1 cellular context compared by ENCODE assay signal in genomic region chr3:37909067-37909911, GRCh38.
TF ChIP-seq lines count a peak whose summit lies in the region.

No MANE protein-coding gene starts in this region.

TF ChIP-seq in HepG2, 621 proteins besides CTCF, POLR2A, EP300 and RAD21 (continued from another document and continues in another):
- no peak for TF ChIP-seq DMTF1 (CRISPR knock-in tag; IDR thresholded peaks at IDR 0.05)
- TF ChIP-seq GATA4 (IDR thresholded peaks at IDR 0.05; ENCODE audit: borderline replicate concordance, low read depth), result peak; percentile 65; the same call in 1 of the 2 replicates
- no peak for TF ChIP-seq ZFP36 (IDR thresholded peaks at IDR 0.05; ENCODE audit: borderline replicate concordance, low read depth, low read length, partially characterized antibody)
- TF ChIP-seq, protein P1, sequence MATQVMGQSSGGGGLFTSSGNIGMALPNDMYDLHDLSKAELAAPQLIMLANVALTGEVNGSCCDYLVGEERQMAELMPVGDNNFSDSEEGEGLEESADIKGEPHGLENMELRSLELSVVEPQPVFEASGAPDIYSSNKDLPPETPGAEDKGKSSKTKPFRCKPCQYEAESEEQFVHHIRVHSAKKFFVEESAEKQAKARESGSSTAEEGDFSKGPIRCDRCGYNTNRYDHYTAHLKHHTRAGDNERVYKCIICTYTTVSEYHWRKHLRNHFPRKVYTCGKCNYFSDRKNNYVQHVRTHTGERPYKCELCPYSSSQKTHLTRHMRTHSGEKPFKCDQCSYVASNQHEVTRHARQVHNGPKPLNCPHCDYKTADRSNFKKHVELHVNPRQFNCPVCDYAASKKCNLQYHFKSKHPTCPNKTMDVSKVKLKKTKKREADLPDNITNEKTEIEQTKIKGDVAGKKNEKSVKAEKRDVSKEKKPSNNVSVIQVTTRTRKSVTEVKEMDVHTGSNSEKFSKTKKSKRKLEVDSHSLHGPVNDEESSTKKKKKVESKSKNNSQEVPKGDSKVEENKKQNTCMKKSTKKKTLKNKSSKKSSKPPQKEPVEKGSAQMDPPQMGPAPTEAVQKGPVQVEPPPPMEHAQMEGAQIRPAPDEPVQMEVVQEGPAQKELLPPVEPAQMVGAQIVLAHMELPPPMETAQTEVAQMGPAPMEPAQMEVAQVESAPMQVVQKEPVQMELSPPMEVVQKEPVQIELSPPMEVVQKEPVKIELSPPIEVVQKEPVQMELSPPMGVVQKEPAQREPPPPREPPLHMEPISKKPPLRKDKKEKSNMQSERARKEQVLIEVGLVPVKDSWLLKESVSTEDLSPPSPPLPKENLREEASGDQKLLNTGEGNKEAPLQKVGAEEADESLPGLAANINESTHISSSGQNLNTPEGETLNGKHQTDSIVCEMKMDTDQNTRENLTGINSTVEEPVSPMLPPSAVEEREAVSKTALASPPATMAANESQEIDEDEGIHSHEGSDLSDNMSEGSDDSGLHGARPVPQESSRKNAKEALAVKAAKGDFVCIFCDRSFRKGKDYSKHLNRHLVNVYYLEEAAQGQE (IDR thresholded peaks at IDR 0.05; ENCODE audit: borderline replicate concordance in 1 of 2, low read depth in 1 of 2, low read length in 2 of 2), result peak in 1 of 2 experiments; percentile 36; a peak in 1 of 4 replicates
- no peak for TF ChIP-seq RFXANK (CRISPR knock-in tag; IDR thresholded peaks at IDR 0.05)
- no peak for TF ChIP-seq RORA (CRISPR knock-in tag; IDR thresholded peaks at IDR 0.05)
- no peak for TF ChIP-seq SOX6 (IDR thresholded peaks at IDR 0.05)
- peak; percentile 59; the same call in 1 of the 2 replicates for TF ChIP-seq SOX6 (CRISPR knock-in tag; IDR thresholded peaks at IDR 0.05)
- no peak for TF ChIP-seq KLF15 (CRISPR knock-in tag; IDR thresholded peaks at IDR 0.05; ENCODE audit: borderline replicate concordance)
- peak; percentile 97 for TF ChIP-seq RBM22 (optimal IDR thresholded peaks at IDR 0.05; ENCODE audit: low read length)
- 0 out of 2 replicates have a peak, but pooled peaks have one; percentile 34 for TF ChIP-seq DMAP1 (CRISPR knock-in tag; IDR thresholded peaks at IDR 0.05)
- TF ChIP-seq HNRNPL (IDR thresholded peaks at IDR 0.05; ENCODE audit: low read depth, low read length), result 0 out of 2 replicates have a peak, but pooled peaks have one; percentile 28
- TF ChIP-seq ZNF335 (CRISPR knock-in tag; IDR thresholded peaks at IDR 0.05), result peak; percentile 71; the same call in 1 of the 2 replicates
- TF ChIP-seq TBL1XR1 (IDR thresholded peaks at IDR 0.05; ENCODE audit: borderline replicate concordance, low read length, partially characterized antibody), result no peak
- peak; percentile 45 for TF ChIP-seq SP5 (CRISPR knock-in tag; IDR thresholded peaks at IDR 0.05; ENCODE audit: borderline replicate concordance, low read depth)
- peak; percentile 26; the same call in 1 of the 2 replicates for TF ChIP-seq ZNF770 (CRISPR knock-in tag; IDR thresholded peaks at IDR 0.05)
- TF ChIP-seq, protein P2, sequence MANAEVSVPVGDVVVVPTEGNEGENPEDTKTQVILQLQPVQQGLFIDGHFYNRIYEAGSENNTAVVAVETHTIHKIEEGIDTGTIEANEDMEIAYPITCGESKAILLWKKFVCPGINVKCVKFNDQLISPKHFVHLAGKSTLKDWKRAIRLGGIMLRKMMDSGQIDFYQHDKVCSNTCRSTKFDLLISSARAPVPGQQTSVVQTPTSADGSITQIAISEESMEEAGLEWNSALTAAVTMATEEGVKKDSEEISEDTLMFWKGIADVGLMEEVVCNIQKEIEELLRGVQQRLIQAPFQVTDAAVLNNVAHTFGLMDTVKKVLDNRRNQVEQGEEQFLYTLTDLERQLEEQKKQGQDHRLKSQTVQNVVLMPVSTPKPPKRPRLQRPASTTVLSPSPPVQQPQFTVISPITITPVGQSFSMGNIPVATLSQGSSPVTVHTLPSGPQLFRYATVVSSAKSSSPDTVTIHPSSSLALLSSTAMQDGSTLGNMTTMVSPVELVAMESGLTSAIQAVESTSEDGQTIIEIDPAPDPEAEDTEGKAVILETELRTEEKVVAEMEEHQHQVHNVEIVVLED (CRISPR knock-in tag; IDR thresholded peaks at IDR 0.05; ENCODE audit: borderline replicate concordance), result 0 out of 2 replicates have a peak, but pooled peaks have one; percentile 27
- peak; percentile 76 for TF ChIP-seq TRIM24 (CRISPR knock-in tag; IDR thresholded peaks at IDR 0.05)
- TF ChIP-seq, protein P3, sequence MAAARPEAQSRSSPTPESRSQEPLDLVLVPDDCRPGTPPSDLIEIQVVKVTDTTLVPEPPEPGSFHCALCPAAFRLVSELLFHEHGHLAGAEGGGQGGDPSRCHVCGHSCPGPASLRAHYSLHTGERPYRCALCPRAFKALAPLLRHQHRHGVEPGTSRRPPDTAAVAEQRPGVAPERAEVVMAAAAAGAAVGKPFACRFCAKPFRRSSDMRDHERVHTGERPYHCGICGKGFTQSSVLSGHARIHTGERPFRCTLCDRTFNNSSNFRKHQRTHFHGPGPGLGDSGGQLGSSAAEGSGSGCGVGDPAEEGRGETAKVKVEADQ (CRISPR knock-in tag; IDR thresholded peaks at IDR 0.05; ENCODE audit: borderline replicate concordance), result 0 out of 2 replicates have a peak, but pooled peaks have one; percentile 44
- no peak for TF ChIP-seq ZBTB14 (CRISPR knock-in tag; IDR thresholded peaks at IDR 0.05)
- peak; percentile 55 for TF ChIP-seq ISL2 (CRISPR knock-in tag; IDR thresholded peaks at IDR 0.05)
- peak; percentile 16; the same call in 1 of the 2 replicates for TF ChIP-seq ZNF652 (CRISPR knock-in tag; IDR thresholded peaks at IDR 0.05; ENCODE audit: borderline replicate concordance, low read depth)
- TF ChIP-seq NFKBIZ (CRISPR knock-in tag; IDR thresholded peaks at IDR 0.05), result no peak
- no peak for TF ChIP-seq NRL (CRISPR knock-in tag; IDR thresholded peaks at IDR 0.05; ENCODE audit: borderline replicate concordance)
- TF ChIP-seq, protein P4, sequence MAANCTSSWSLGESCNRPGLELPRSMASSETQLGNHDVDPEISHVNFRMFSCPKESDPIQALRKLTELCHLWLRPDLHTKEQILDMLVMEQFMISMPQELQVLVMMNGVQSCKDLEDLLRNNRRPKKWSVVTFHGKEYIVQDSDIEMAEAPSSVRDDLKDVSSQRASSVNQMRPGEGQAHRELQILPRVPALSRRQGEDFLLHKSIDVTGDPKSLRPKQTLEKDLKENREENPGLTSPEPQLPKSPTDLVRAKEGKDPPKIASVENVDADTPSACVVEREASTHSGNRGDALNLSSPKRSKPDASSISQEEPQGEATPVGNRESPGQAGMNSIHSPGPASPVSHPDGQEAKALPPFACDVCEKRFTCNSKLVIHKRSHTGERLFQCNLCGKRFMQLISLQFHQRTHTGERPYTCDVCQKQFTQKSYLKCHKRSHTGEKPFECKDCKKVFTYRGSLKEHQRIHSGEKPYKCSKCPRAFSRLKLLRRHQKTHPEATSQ (CRISPR knock-in tag; IDR thresholded peaks at IDR 0.05; ENCODE audit: borderline replicate concordance), result peak; percentile 21; the same call in 1 of the 2 replicates
- TF ChIP-seq, protein P5, sequence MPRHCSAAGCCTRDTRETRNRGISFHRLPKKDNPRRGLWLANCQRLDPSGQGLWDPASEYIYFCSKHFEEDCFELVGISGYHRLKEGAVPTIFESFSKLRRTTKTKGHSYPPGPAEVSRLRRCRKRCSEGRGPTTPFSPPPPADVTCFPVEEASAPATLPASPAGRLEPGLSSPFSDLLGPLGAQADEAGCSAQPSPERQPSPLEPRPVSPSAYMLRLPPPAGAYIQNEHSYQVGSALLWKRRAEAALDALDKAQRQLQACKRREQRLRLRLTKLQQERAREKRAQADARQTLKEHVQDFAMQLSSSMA (CRISPR knock-in tag; IDR thresholded peaks at IDR 0.05), result no peak
- no peak for TF ChIP-seq RNF2 (conservative IDR thresholded peaks at IDR 0.05; ENCODE audit: low read depth)
- no peak for TF ChIP-seq ZNF251 (CRISPR knock-in tag; IDR thresholded peaks at IDR 0.05)
- 0 out of 2 replicates have a peak, but pooled peaks have one; percentile 46 for TF ChIP-seq KDM6A (CRISPR knock-in tag; IDR thresholded peaks at IDR 0.05; ENCODE audit: low read depth)
- TF ChIP-seq, protein P6, sequence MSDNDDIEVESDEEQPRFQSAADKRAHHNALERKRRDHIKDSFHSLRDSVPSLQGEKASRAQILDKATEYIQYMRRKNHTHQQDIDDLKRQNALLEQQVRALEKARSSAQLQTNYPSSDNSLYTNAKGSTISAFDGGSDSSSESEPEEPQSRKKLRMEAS (IDR thresholded peaks at IDR 0.05), result peak; percentile 50
- TF ChIP-seq, protein P7, sequence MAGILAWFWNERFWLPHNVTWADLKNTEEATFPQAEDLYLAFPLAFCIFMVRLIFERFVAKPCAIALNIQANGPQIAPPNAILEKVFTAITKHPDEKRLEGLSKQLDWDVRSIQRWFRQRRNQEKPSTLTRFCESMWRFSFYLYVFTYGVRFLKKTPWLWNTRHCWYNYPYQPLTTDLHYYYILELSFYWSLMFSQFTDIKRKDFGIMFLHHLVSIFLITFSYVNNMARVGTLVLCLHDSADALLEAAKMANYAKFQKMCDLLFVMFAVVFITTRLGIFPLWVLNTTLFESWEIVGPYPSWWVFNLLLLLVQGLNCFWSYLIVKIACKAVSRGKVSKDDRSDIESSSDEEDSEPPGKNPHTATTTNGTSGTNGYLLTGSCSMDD (CRISPR knock-in tag; IDR thresholded peaks at IDR 0.05), result no peak
- TF ChIP-seq ZNF10 (CRISPR knock-in tag; IDR thresholded peaks at IDR 0.05; ENCODE audit: borderline replicate concordance, low read depth), result no peak
- TF ChIP-seq ERF (CRISPR knock-in tag; IDR thresholded peaks at IDR 0.05), result peak; percentile 86
- no peak for TF ChIP-seq EED (CRISPR knock-in tag; IDR thresholded peaks at IDR 0.05)
- peak; percentile 90 for TF ChIP-seq ARID5B (CRISPR knock-in tag; IDR thresholded peaks at IDR 0.05)
- TF ChIP-seq PAWR (CRISPR knock-in tag; IDR thresholded peaks at IDR 0.05; ENCODE audit: borderline replicate concordance), result no peak
- TF ChIP-seq, protein P8, sequence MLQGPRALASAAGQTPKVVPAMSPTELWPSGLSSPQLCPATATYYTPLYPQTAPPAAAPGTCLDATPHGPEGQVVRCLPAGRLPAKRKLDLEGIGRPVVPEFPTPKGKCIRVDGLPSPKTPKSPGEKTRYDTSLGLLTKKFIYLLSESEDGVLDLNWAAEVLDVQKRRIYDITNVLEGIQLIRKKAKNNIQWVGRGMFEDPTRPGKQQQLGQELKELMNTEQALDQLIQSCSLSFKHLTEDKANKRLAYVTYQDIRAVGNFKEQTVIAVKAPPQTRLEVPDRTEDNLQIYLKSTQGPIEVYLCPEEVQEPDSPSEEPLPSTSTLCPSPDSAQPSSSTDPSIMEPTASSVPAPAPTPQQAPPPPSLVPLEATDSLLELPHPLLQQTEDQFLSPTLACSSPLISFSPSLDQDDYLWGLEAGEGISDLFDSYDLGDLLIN (CRISPR knock-in tag; IDR thresholded peaks at IDR 0.05; ENCODE audit: borderline replicate concordance), result no peak
